19 cellular contexts compared by ENCODE assay signal in the genomic region with DNA sequence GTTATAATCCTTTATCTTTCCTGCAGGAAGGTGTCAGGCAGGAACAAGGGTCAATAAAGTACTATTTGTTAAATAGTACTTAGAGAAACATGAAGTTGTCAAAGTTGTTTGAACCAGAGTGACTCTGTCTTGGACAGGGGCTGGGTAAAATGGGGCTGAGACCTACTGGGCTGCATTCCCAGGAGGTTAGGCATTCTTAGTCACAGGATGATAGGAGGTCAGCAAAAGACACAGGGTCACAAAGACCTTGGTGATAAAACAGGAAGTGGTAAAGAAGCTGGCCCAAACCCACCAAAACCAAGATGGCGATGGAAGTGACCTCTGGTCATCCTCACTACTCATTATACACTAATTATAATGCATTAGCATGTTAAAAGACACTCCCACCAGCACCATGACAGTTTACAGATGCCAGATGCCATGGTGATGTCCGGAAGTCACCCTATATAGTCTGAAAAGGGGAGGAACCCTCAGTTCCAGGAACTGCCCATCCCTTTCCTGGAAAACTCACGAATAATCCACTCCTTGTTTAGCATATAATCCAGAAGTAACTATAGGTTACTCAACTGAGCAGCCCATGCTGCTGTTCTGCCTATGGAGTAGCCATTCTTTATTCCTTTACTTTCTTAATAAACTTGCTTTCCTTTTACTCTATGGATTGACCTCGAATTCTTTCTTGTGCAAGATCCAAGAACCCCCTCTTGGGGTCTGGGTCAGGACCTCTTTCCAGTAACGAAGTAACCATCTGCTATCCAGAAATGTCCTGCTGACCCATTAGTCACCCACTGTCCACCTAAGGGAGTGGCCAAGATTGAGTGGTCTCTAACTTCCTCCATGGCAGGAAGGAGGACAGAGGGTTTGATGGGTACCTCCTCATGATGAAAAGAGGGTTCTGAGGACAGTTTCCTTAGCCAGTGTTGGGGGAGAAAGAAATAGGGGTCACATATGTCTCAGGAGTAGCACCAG. TPM values are rescaled to one million over a fixed set of nuclear protein-coding genes. Genes with fewer than 3 reads are reported as not detected.
A peak's percentile ranks its signal among the peaks of the same experiment; 100 is the strongest.
DNase-seq lines count a peak whose midpoint lies in the region; ATAC-seq, FAIRE-seq and TF ChIP-seq lines count a peak whose summit lies in the region.
"Had no signal": no experiment of that assay in that cellular context is flagged by ENCODE, and none has a peak within 500 bp of the region (broad histone marks: within the 10 kb centered on the region; RNA-seq: fewer than 3 reads in every experiment).

No MANE protein-coding gene starts in this region.

- in situ Hi-C loops in mammary epithelial cell (cut with MboI; ENCODE audit: low sequenced_read_pairs in 2 of 2), result no loop called here

- BruUV-seq in MCF 10A (replicated peaks; lab: Mats Ljungman, UMichigan), result no TSS peak
- BruUV-seq in mammary epithelial cell (replicated peaks; lab: Mats Ljungman, UMichigan), result no TSS peak

- TF ChIP-seq CTCF in MCF 10A (IDR thresholded peaks at IDR 0.05; ENCODE audit: unreplicated experiment) (no peak), breast epithelium (IDR thresholded peaks at IDR 0.05) (no peak), mammary epithelial cell (conservative IDR thresholded peaks at IDR 0.05 in 1 of 2, IDR thresholded peaks at IDR 0.05 in 1 of 2; ENCODE audit: extremely low read depth in 1 of 2, insufficient read depth in 1 of 2, low read depth in 1 of 2, low read length in 2 of 2) (no peak), D721Med (IDR thresholded peaks at IDR 0.05; ENCODE audit: insufficient read depth, missing control alignments) (no peak)

- H2AFZ ChIP-seq in mammary epithelial cell (ENCODE audit: low read depth, low read length), result no peak overlapping the region

- CTCF ChIA-PET in MCF 10A (lab: Yijun Ruan, JAX), result interaction anchor here (1.3 to 1.4 kb wide), 2 partner anchors 10 to 216 kb away, joined by 3 to 4 read pairs; no protein-coding TSS in a partner anchor
- CTCF ChIA-PET in mammary epithelial cell (lab: Charles Lee; ENCODE audit: low non-redundant PET), result interaction anchor here (0.6 kb wide), 1 partner anchor 156 kb away, joined by 3 read pairs; no protein-coding TSS in a partner anchor

- H3K4me2 ChIP-seq in mammary epithelial cell (ENCODE audit: insufficient read depth, low read depth, low read length), result peak overlapping the region; percentile 37

- 75% methylated on average over 5 of the region's 5 CpGs for WGBS in mammary epithelial cell (ENCODE audit: low coverage, missing lambda C conversion rate)

- no peaks in the 10 kb centered on the region for H3K36me3 Mint-ChIP-seq in MCF 10A (ENCODE audit: insufficient read depth, unreplicated experiment)

- dilution Hi-C loops in mammary epithelial cell (cut with HindIII; ENCODE audit: low sequenced_read_pairs), result no loop called here

- no peaks in the 10 kb centered on the region for H4K20me1 ChIP-seq in mammary epithelial cell (ENCODE audit: insufficient read depth, low read length)

- H3K4me3 ChIP-seq in breast epithelium (no peak overlapping the region), mammary epithelial cell (replicated peaks in 1 of 3; ENCODE audit: insufficient read depth in 1 of 3, low read depth in 2 of 3, low read length in 3 of 3) (no peak overlapping the region)
- H3K4me3 ChIP-seq: heart left ventricle, lung had no signal

- H3K27ac Mint-ChIP-seq in MCF 10A (ENCODE audit: low read depth, unreplicated experiment), result peak overlapping the region; percentile 56

- no peak overlapping the region for H3K27ac ChIP-seq in breast epithelium
- peak overlapping the region; percentile 62 for H3K27ac ChIP-seq in mammary epithelial cell (ENCODE audit: insufficient read depth, low read depth, low read length)
- H3K27ac ChIP-seq: heart left ventricle had no signal

- peaks cover 17% of the 10 kb centered on the region for H3K4me1 Mint-ChIP-seq in MCF 10A (ENCODE audit: insufficient read depth, unreplicated experiment)

- peaks cover 0 to 14% of the 10 kb centered on the region in 2 donors for H3K9me3 ChIP-seq in breast epithelium
- no peaks in the 10 kb centered on the region for H3K9me3 ChIP-seq in mammary epithelial cell (replicated peaks; ENCODE audit: insufficient read depth, low read length)

- H3K9ac ChIP-seq in mammary epithelial cell (ENCODE audit: insufficient read depth, low read length), result no peak overlapping the region

- H3K27me3 Mint-ChIP-seq in MCF 10A (ENCODE audit: insufficient read depth, unreplicated experiment), result no peaks in the 10 kb centered on the region

- ATAC-seq in HG03565 (IDR thresholded peaks at IDR 0.05; ENCODE audit: unreplicated experiment), result no peak
- no peak for ATAC-seq in GM21786 (IDR thresholded peaks at IDR 0.05; ENCODE audit: unreplicated experiment)
- ATAC-seq: activated CD4-positive, CD25-positive, alpha-beta regulatory T cell treated with anti-CD3 and anti-CD28 coated beads, Interleukin-2, amount 50 U/mL, for 24 hours; heart left ventricle had no signal

- H3K4me1 ChIP-seq in breast epithelium (no peaks in the 10 kb centered on the region), mammary epithelial cell (ENCODE audit: insufficient read depth, low read length) (peaks cover 22% of the 10 kb centered on the region)
- H3K4me1 ChIP-seq: heart left ventricle had no signal

- intact Hi-C loops in MCF 10A (cut with micrococcal nuclease) (no loop called here), breast epithelium (cut with DNase I; ENCODE audit: low total_unique reads) (no loop called here), mammary epithelial cell (cut with micrococcal nuclease) (loop anchor here (5.0 kb wide), 4 partner anchors 108 to 272 kb away; partner anchors contain the start of genes IGF2R and SLC22A3)

- H3K9me3 Mint-ChIP-seq in MCF 10A (ENCODE audit: unreplicated experiment), result no peaks in the 10 kb centered on the region

- no peak overlapping the region for H3K4me3 Mint-ChIP-seq in MCF 10A (ENCODE audit: unreplicated experiment)

- DNase-seq in MCF 10A (ENCODE audit: unreplicated experiment), result peak; percentile 17
- DNase-seq in breast epithelium (ENCODE audit: low spot score in 2 of 2), result no peak
- peak; percentile 53 for DNase-seq in mammary epithelial cell
- peak; percentile 62 for DNase-seq in islet precursor cell
- no peak for DNase-seq in DMS153 treated with DMSO at 0.1 percent for 48 hours (lab: John Stamatoyannopoulos, UW; ENCODE audit: unreplicated experiment)
- DNase-seq in D721Med (ENCODE audit: insufficient read length, low spot score), result no peak
- DNase-seq: amygdala; heart left ventricle; NCI-H1417 treated with DMSO at 0.1 percent for 48 hours; NCI-H526; SIG-M5; stimulated activated CD8-positive, alpha-beta memory T cell treated with anti-CD3 and anti-CD28 coated beads, Interleukin-4, amount 100 ng/mL, for 48 hours had no signal

- POLR2A ChIA-PET in MCF 10A (lab: Yijun Ruan, JAX), result no interaction called here

- no peak for FAIRE-seq in D721Med (lab: Jason Lieb, UNC)

- H3K36me3 ChIP-seq in breast epithelium (no peaks in the 10 kb centered on the region), mammary epithelial cell (ENCODE audit: insufficient read depth, low read length) (no peaks in the 10 kb centered on the region)
- H3K36me3 ChIP-seq: heart left ventricle had no signal

- H3K79me2 ChIP-seq in mammary epithelial cell (ENCODE audit: insufficient read depth, low read length), result no peaks in the 10 kb centered on the region

- TF ChIP-seq POLR2A in breast epithelium (IDR thresholded peaks at IDR 0.05), result no peak

- H3K27me3 ChIP-seq in breast epithelium (no peaks in the 10 kb centered on the region), mammary epithelial cell (ENCODE audit: insufficient read depth, low read length) (no peaks in the 10 kb centered on the region)
- H3K27me3 ChIP-seq: heart left ventricle had no signal

RNA-seq across cellular contexts. Expression of gene SLC22A2, which starts 19.6 kb away (rescaled TPM):
- total RNA-seq in MCF 10A (2022), result not detected in 2 replicates
- total RNA-seq in breast epithelium, result not detected
- not detected for total RNA-seq in mammary epithelial cell
- polyA plus RNA-seq in mammary epithelial cell, result not detected
- not detected for polyA minus RNA-seq in mammary epithelial cell
- total RNA-seq: A673, heart left ventricle, lung, omental fat pad, urinary bladder had no signal
- polyA plus RNA-seq: heart left ventricle, lung had no signal

Comparison
In these comparisons a context has a peak if more than half of its experiments do, and no peak if none do; other contexts are left out.
1. DNase-seq: peak in MCF 10A (single experiment), mammary epithelial cell (single experiment) and islet precursor cell (single experiment); none in breast epithelium (0 of 2), DMS153 treated with DMSO at 0.1 percent for 48 hours (single experiment) and D721Med (single experiment).